8 cellular contexts compared by ENCODE assay signal in the genomic region with DNA sequence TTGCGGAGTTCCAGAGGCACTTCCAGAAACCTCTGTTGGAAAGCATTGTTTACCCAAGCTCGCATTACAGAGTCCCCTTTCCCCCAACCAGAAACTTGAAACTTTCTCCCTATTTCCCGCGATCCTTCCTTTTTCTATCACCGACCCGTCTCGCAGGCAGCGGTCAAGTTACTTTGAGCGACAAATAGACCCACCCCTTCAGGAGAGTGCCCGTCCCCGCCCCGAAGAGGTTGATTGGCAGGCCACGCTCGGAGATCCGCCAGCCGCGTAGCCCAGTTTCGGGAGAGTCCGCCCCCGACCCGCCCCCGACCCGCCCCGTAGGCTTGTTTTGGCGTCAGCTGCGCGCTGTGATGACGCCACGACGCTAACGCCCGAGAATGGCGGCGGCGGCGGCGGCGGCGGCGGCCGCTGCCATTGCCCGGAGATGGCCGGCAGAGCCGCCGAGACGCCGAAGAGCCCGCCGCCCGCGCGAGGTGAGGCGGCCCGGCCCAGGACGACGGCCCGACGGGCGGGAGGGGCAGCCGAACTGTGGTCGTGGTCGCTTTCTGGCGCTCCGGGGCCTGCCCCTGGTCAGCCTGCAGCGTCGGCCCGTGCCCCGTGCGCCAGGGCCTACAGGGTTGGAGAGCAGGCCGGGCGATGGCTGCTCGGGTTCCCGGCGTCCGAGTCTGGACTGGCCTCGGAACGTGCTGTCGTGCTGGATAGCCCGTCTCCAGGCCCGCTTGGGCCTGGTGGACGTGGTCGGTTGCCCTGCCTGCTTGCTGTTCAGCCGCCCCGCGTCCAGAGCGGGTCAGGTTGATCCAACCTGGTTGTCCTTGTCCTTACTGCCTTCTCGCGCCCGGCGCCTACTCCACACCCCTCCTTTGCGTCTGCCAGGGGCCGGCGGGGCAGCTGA. TPM values are rescaled to one million over a fixed set of nuclear protein-coding genes. Genes with fewer than 3 reads are reported as not detected.
DNase-seq lines count a peak whose midpoint lies in the region; ATAC-seq and TF ChIP-seq lines count a peak whose summit lies in the region.

Gene PSKH1, plus strand, starts transcription at position 356 of the 892 bp plus-strand sequence. CDS start 15,496 bp downstream, outside the sequence.

- peak; percentile 92 for DNase-seq in GM06990 (ENCODE audit: extremely low read depth, insufficient read length)
- DNase-seq in NCI-H1092 treated with DMSO at 0.1 percent for 48 hours (lab: John Stamatoyannopoulos, UW) = peak; percentile 95
- no peak for DNase-seq in glomerular endothelial cell (ENCODE audit: extremely low read depth, low read depth, low spot score)
- DNase-seq in occipital lobe (lab: John Stamatoyannopoulos, UW) = peak; percentile 96

- peak within 1 kb of the TSS; percentile 95 for H3K4me3 Mint-ChIP-seq in activated naive CD4-positive, alpha-beta T cell treated with anti-CD3 and anti-CD28 coated beads, Interleukin-2, amount 50 U/mL, for 24 hours

- no peaks in the 10 kb centered on the region for H3K36me3 ChIP-seq in GM06990 (ENCODE audit: control insufficient read depth, insufficient read depth, low read length)

- H3K4me1 Mint-ChIP-seq in activated naive CD4-positive, alpha-beta T cell treated with anti-CD3 and anti-CD28 coated beads, Interleukin-2, amount 50 U/mL, for 24 hours = peaks cover 43% of the 10 kb centered on the region

- TF ChIP-seq CTCF in GM06990 (IDR thresholded peaks at IDR 0.05; ENCODE audit: insufficient read depth, low read length, poor library complexity, severe bottlenecking) = no peak

- H3K36me3 Mint-ChIP-seq in activated naive CD4-positive, alpha-beta T cell treated with anti-CD3 and anti-CD28 coated beads, Interleukin-2, amount 50 U/mL, for 24 hours = no peaks in the 10 kb centered on the region

- peak within 1 kb of the TSS; percentile 96 for H3K4me3 ChIP-seq in GM06990 (replicated peaks; ENCODE audit: low read depth, low read length)

- H3K27ac ChIP-seq in temporal lobe (ENCODE audit: low read depth, low read length) = peak within 1 kb of the TSS; percentile 89

- H3K27me3 ChIP-seq in GM06990 (replicated peaks; ENCODE audit: control insufficient read depth, insufficient read depth, low read length) = no peaks in the 10 kb centered on the region

- H3K27me3 Mint-ChIP-seq in activated naive CD4-positive, alpha-beta T cell treated with anti-CD3 and anti-CD28 coated beads, Interleukin-2, amount 50 U/mL, for 24 hours = no peaks in the 10 kb centered on the region

- no peaks in the 10 kb centered on the region for H3K9me3 Mint-ChIP-seq in activated naive CD4-positive, alpha-beta T cell treated with anti-CD3 and anti-CD28 coated beads, Interleukin-2, amount 50 U/mL, for 24 hours

- ATAC-seq in HG02588 (IDR thresholded peaks at IDR 0.05; ENCODE audit: unreplicated experiment) (peak; percentile 71), SK-N-SH treated with all-trans-retinoic acid at 6 μM for 48 hours (peak; percentile 98)

- H3K27ac Mint-ChIP-seq in activated naive CD4-positive, alpha-beta T cell treated with anti-CD3 and anti-CD28 coated beads, Interleukin-2, amount 50 U/mL, for 24 hours = peak within 1 kb of the TSS; percentile 90

TF ChIP-seq in SK-N-SH treated with all-trans-retinoic acid at 6 μM for 48 hours, 23 proteins besides CTCF, POLR2A, EP300 and RAD21:
- TF ChIP-seq ZNF565 (CRISPR knock-in tag; conservative IDR thresholded peaks at IDR 0.05; ENCODE audit: low read depth) (no peak), ZFP3 (CRISPR knock-in tag; IDR thresholded peaks at IDR 0.05) (0 out of 2 replicates have a peak, but pooled peaks have one; percentile 46)

RNA-seq across cellular contexts. Expression of gene PSKH1, which starts in this region (rescaled TPM):
- total RNA-seq in glomerular endothelial cell (22.4 and 36.7 TPM in 2 replicates), occipital lobe (5.1 TPM), temporal lobe (5.9 TPM)
